9 cellular contexts compared by ENCODE assay signal in genomic region chr20:31704225-31705119, GRCh38. TPM values are rescaled to one million over a fixed set of nuclear protein-coding genes. Genes with fewer than 3 reads are reported as not detected.
DNase-seq lines count a peak whose midpoint lies in the region; ATAC-seq and TF ChIP-seq lines count a peak whose summit lies in the region.
"Had no signal": no experiment of that assay in that cellular context is flagged by ENCODE, and none has a peak within 500 bp of the region (broad histone marks: within the 10 kb centered on the region; RNA-seq: fewer than 3 reads in every experiment).

No MANE protein-coding gene starts in this region.

- H3K9me3 Mint-ChIP-seq in CD8-positive, alpha-beta memory T cell: no peaks in the 10 kb centered on the region
- H3K9me3 Mint-ChIP-seq in natural killer cell treated with Interleukin-12 subunit alpha and Interleukin-12 subunit beta and Interleukin-15 and Interleukin-18, amount 100 ng/mL, for 72 hours: no peaks in the 10 kb centered on the region

- intact Hi-C loops in PC-3 (cut with micrococcal nuclease): loop anchor here (1.0 to 5.0 kb wide), 4 partner anchors 8 to 42 kb away; no protein-coding TSS in a partner anchor

- TF ChIP-seq CTCF in PC-3 (conservative IDR thresholded peaks at IDR 0.05; ENCODE audit: low read depth, low read length) (no peak), epithelial cell of proximal tubule (conservative IDR thresholded peaks at IDR 0.05; ENCODE audit: low read depth, low read length) (no peak)

- TSS peak; percentile 67 for BruUV-seq in PC-3 (replicated peaks; lab: Mats Ljungman, UMichigan)

- no peaks in the 10 kb centered on the region for H3K9me3 ChIP-seq in CD8-positive, alpha-beta memory T cell (ENCODE audit: low read length)
- H3K9me3 ChIP-seq in PC-3 (ENCODE audit: low read length): no peaks in the 10 kb centered on the region

- DNase-seq in CD8-positive, alpha-beta memory T cell: no peak
- DNase-seq in PC-3 (peak; percentile 98), epithelial cell of proximal tubule (ENCODE audit: low read depth) (peak; percentile 79), NCI-H2196 treated with DMSO at 0.1 percent for 48 hours (lab: John Stamatoyannopoulos, UW; ENCODE audit: unreplicated experiment) (no peak)
- no peak for DNase-seq in natural killer cell treated with Interleukin-12 subunit alpha and Interleukin-12 subunit beta and Interleukin-15 and Interleukin-18, amount 100 ng/mL, for 72 hours (ENCODE audit: low spot score)
- no peak for DNase-seq in effector CD8-positive, alpha-beta T cell (lab: John Stamatoyannopoulos, UW)
- DNase-seq: activated CD4-positive, alpha-beta T cell treated with anti-CD3 and anti-CD28 coated beads, Interleukin-2, amount 50 U/mL, for 1 hour had no signal

- H4K20me1 ChIP-seq in PC-3 (ENCODE audit: low read length): no peaks in the 10 kb centered on the region

- ATAC-seq in PC-3 (peak; percentile 87), HG02588 (IDR thresholded peaks at IDR 0.05; ENCODE audit: unreplicated experiment) (no peak), GM19328 (IDR thresholded peaks at IDR 0.05; ENCODE audit: unreplicated experiment) (no peak)
- ATAC-seq in natural killer cell treated with Interleukin-12 subunit alpha and Interleukin-12 subunit beta and Interleukin-15 and Interleukin-18, amount 100 ng/mL, for 72 hours: no peak

- H3K79me2 ChIP-seq in PC-3 (ENCODE audit: low read length): peaks cover 96% of the 10 kb centered on the region

- peaks cover 9% of the 10 kb centered on the region for H3F3A ChIP-seq in PC-3 (ENCODE audit: low read length, unreplicated experiment)

- H3K36me3 ChIP-seq in CD8-positive, alpha-beta memory T cell (ENCODE audit: insufficient read depth, low read length): peaks cover 29% of the 10 kb centered on the region
- H3K36me3 ChIP-seq in PC-3 (ENCODE audit: low read depth, low read length): peaks cover 57% of the 10 kb centered on the region

- peak overlapping the region; percentile 28 for H3K27ac ChIP-seq in CD8-positive, alpha-beta memory T cell (ENCODE audit: low read depth, low read length)
- peak overlapping the region; percentile 96 for H3K27ac ChIP-seq in PC-3 (ENCODE audit: low read length)

- no peaks in the 10 kb centered on the region for H3K9me2 ChIP-seq in PC-3 (replicated peaks; ENCODE audit: low read length)

- H3K4me1 Mint-ChIP-seq in CD8-positive, alpha-beta memory T cell: peaks cover 58 to 74% (median 71%) of the 10 kb centered on the region in 3 donors
- peaks cover 57 to 63% of the 10 kb centered on the region in 2 donors for H3K4me1 Mint-ChIP-seq in natural killer cell treated with Interleukin-12 subunit alpha and Interleukin-12 subunit beta and Interleukin-15 and Interleukin-18, amount 100 ng/mL, for 72 hours (ENCODE audit: low read depth in 2 of 2)

- H3K4me1 ChIP-seq in CD8-positive, alpha-beta memory T cell (ENCODE audit: insufficient read depth, low read length): peaks cover 44% of the 10 kb centered on the region
- peaks cover 73% of the 10 kb centered on the region for H3K4me1 ChIP-seq in PC-3 (ENCODE audit: insufficient read depth, low read length)

- peak overlapping the region; percentile 62 for H3K4me2 ChIP-seq in PC-3 (ENCODE audit: low read length)

- CTCF ChIA-PET in CD8-positive, alpha-beta memory T cell (lab: Charles Lee): no interaction called here
- CTCF ChIA-PET in PC-3 (lab: Charles Lee): interaction anchor here (0.7 to 2.4 kb wide), 5 partner anchors 8 to 70 kb away, joined by 3 to 16 read pairs (median 5); partner anchors contain the start of gene BCL2L1

- no peak overlapping the region for H3K4me3 ChIP-seq in CD8-positive, alpha-beta memory T cell (ENCODE audit: low read length)
- H3K4me3 ChIP-seq in PC-3 (ENCODE audit: low read length) (peak overlapping the region; percentile 5; the same call in 1 of the 2 replicates), epithelial cell of proximal tubule (ENCODE audit: low read depth, low read length) (no peak overlapping the region)

- H3K27me3 ChIP-seq in CD8-positive, alpha-beta memory T cell (ENCODE audit: insufficient read depth, low read length, poor library complexity, severe bottlenecking): no peaks in the 10 kb centered on the region
- H3K27me3 ChIP-seq in PC-3 (ENCODE audit: low read length): no peaks in the 10 kb centered on the region

- H3K36me3 Mint-ChIP-seq in CD8-positive, alpha-beta memory T cell: peaks cover 11 to 62% (median 21%) of the 10 kb centered on the region in 3 donors
- H3K36me3 Mint-ChIP-seq in natural killer cell treated with Interleukin-12 subunit alpha and Interleukin-12 subunit beta and Interleukin-15 and Interleukin-18, amount 100 ng/mL, for 72 hours: peaks cover 15% of the 10 kb centered on the region

- peak overlapping the region; percentile 78 for H3K9ac ChIP-seq in PC-3 (ENCODE audit: low read length)

- H2AFZ ChIP-seq in PC-3 (ENCODE audit: low read length): no peak overlapping the region

- H3K4me3 Mint-ChIP-seq in CD8-positive, alpha-beta memory T cell: no peak overlapping the region
- H3K4me3 Mint-ChIP-seq in natural killer cell treated with Interleukin-12 subunit alpha and Interleukin-12 subunit beta and Interleukin-15 and Interleukin-18, amount 100 ng/mL, for 72 hours: no peak overlapping the region

- peak overlapping the region in 6 of 8 donors; percentile 25 to 87 (median 56) for H3K27ac Mint-ChIP-seq in CD8-positive, alpha-beta memory T cell
- H3K27ac Mint-ChIP-seq in natural killer cell treated with Interleukin-12 subunit alpha and Interleukin-12 subunit beta and Interleukin-15 and Interleukin-18, amount 100 ng/mL, for 72 hours: peak overlapping the region; percentile 68 to 79

- no peaks in the 10 kb centered on the region for H3K27me3 Mint-ChIP-seq in CD8-positive, alpha-beta memory T cell
- H3K27me3 Mint-ChIP-seq in natural killer cell treated with Interleukin-12 subunit alpha and Interleukin-12 subunit beta and Interleukin-15 and Interleukin-18, amount 100 ng/mL, for 72 hours: no peaks in the 10 kb centered on the region

- POLR2A ChIA-PET in CD8-positive, alpha-beta memory T cell (lab: Charles Lee): interaction anchor here (0.6 kb wide), 1 partner anchor 50 kb away, joined by 5 read pairs; no protein-coding TSS in a partner anchor
- POLR2A ChIA-PET in PC-3 (lab: Charles Lee; ENCODE audit: unreplicated experiment): interaction anchor here (0.5 to 2.6 kb wide), 9 partner anchors 8 to 99 kb away, joined by 3 to 33 read pairs (median 6); partner anchors contain the start of genes BCL2L1 and ID1

RNA-seq across cellular contexts. Expression of gene BCL2L1, which starts 18.2 kb away (rescaled TPM):
- 100 to 1,000 TPM; 328 TPM for total RNA-seq in CD8-positive, alpha-beta memory T cell
- 32.1 TPM for polyA plus RNA-seq in CD8-positive, alpha-beta memory T cell
- total RNA-seq in PC-3 (2014; rRNA removed) (260 and 277 TPM in 2 replicates), epithelial cell of proximal tubule (197 and 209 TPM in 2 replicates)
- total RNA-seq in natural killer cell treated with Interleukin-12 subunit alpha and Interleukin-12 subunit beta and Interleukin-15 and Interleukin-18, amount 100 ng/mL, for 72 hours: 100 to 1,000 TPM; 140 to 325 TPM

RNA-seq across cellular contexts. Expression of gene TPX2, which starts 34.6 kb away (rescaled TPM):
- total RNA-seq in CD8-positive, alpha-beta memory T cell: 10 to 100 TPM; 60.3 to 62.7 TPM
- polyA plus RNA-seq in CD8-positive, alpha-beta memory T cell: 1.1 TPM
- total RNA-seq in PC-3 (2014; rRNA removed) (128 and 151 TPM in 2 replicates), epithelial cell of proximal tubule (126 and 147 TPM in 2 replicates)
- 100 to 1,000 TPM in 1 of 2 donors, 10 to 100 TPM in 1; 51.8 to 102 TPM for total RNA-seq in natural killer cell treated with Interleukin-12 subunit alpha and Interleukin-12 subunit beta and Interleukin-15 and Interleukin-18, amount 100 ng/mL, for 72 hours

Comparison
In these comparisons a context has a peak if more than half of its experiments do, and no peak if none do; other contexts are left out.
1. DNase-seq: peak in PC-3 (single experiment) and epithelial cell of proximal tubule (single experiment); none in CD8-positive, alpha-beta memory T cell (0 of 5), natural killer cell treated with Interleukin-12 subunit alpha and Interleukin-12 subunit beta and Interleukin-15 and Interleukin-18, amount 100 ng/mL, for 72 hours (single experiment), NCI-H2196 treated with DMSO at 0.1 percent for 48 hours (single experiment) and effector CD8-positive, alpha-beta T cell (single experiment).